In genomic region chr3:152100491-152101086, GRCh38 we compare ENCODE assay signal across 10 cellular contexts.
DNase-seq lines count a peak whose midpoint lies in the region; ATAC-seq lines count a peak whose summit lies in the region.
"Had no signal": no experiment of that assay in that cellular context is flagged by ENCODE, and none has a peak within 500 bp of the region (broad histone marks: within the 10 kb centered on the region; RNA-seq: fewer than 3 reads in every experiment).

No MANE protein-coding gene starts in this region.

- H3K27ac Mint-ChIP-seq in activated CD4-positive, alpha-beta T cell treated with anti-CD3 and anti-CD28 coated beads, Interleukin-2, amount 10 ng/mL, durations not matched to agents 7 days and 5 days: no peak overlapping the region
- no peak overlapping the region for H3K27ac Mint-ChIP-seq in stimulated activated effector memory CD8-positive, alpha-beta T cell treated with anti-CD3 and anti-CD28 coated beads, Interleukin-12 subunit alpha, Interleukin-12 subunit beta, amount 100 ng/mL, for 72 hours
- H3K27ac Mint-ChIP-seq: T-cell had no signal

- peaks cover 11% of the 10 kb centered on the region for H3K27me3 Mint-ChIP-seq in activated CD4-positive, alpha-beta T cell treated with anti-CD3 and anti-CD28 coated beads, Interleukin-2, amount 10 ng/mL, durations not matched to agents 7 days and 5 days
- H3K27me3 Mint-ChIP-seq: T-cell had no signal

- intact Hi-C loops in cardiac septum (cut with DNase I): no loop called here

- peak; percentile 93 for ATAC-seq in HG03045 (IDR thresholded peaks at IDR 0.05; ENCODE audit: unreplicated experiment)
- ATAC-seq in stimulated activated effector memory CD8-positive, alpha-beta T cell treated with anti-CD3 and anti-CD28 coated beads, Interleukin-12 subunit alpha, Interleukin-12 subunit beta, amount 100 ng/mL, for 72 hours: peak; percentile 79

- peak; percentile 18 for DNase-seq in activated CD4-positive, alpha-beta T cell treated with anti-CD3 and anti-CD28 coated beads, Interleukin-2, amount 10 ng/mL, durations not matched to agents 7 days and 5 days
- DNase-seq in activated CD4-positive, alpha-beta T cell treated with anti-CD3 and anti-CD28 coated beads for 48 hours: no peak
- DNase-seq in OCI-M1 (lab: John Stamatoyannopoulos, UW) (peak; percentile 79), NCI-H1105 treated with DMSO at 0.1 percent for 48 hours (lab: John Stamatoyannopoulos, UW) (no peak), DMS 273 treated with DMSO at 0.1 percent for 48 hours (lab: John Stamatoyannopoulos, UW) (no peak), cardiac septum (ENCODE audit: low spot score) (no peak)
- no peak for DNase-seq in stimulated activated effector memory CD8-positive, alpha-beta T cell treated with anti-CD3 and anti-CD28 coated beads, Interleukin-12 subunit alpha, Interleukin-12 subunit beta, amount 100 ng/mL, for 72 hours (ENCODE audit: low spot score in 2 of 2)
- DNase-seq: brain microvascular endothelial cell had no signal

- peaks cover 5% of the 10 kb centered on the region for H3K9me3 Mint-ChIP-seq in activated CD4-positive, alpha-beta T cell treated with anti-CD3 and anti-CD28 coated beads, Interleukin-2, amount 10 ng/mL, durations not matched to agents 7 days and 5 days
- no peaks in the 10 kb centered on the region for H3K9me3 Mint-ChIP-seq in stimulated activated effector memory CD8-positive, alpha-beta T cell treated with anti-CD3 and anti-CD28 coated beads, Interleukin-12 subunit alpha, Interleukin-12 subunit beta, amount 100 ng/mL, for 72 hours
- H3K9me3 Mint-ChIP-seq: T-cell had no signal

- CTCF ChIA-PET in activated CD4-positive, alpha-beta T cell treated with anti-CD3 and anti-CD28 coated beads, Interleukin-2, amount 10 ng/mL, durations not matched to agents 7 days and 5 days (lab: Charles Lee): no interaction called here

- peaks cover 11% of the 10 kb centered on the region for H3K4me1 Mint-ChIP-seq in activated CD4-positive, alpha-beta T cell treated with anti-CD3 and anti-CD28 coated beads, Interleukin-2, amount 10 ng/mL, durations not matched to agents 7 days and 5 days
- H3K4me1 Mint-ChIP-seq in stimulated activated effector memory CD8-positive, alpha-beta T cell treated with anti-CD3 and anti-CD28 coated beads, Interleukin-12 subunit alpha, Interleukin-12 subunit beta, amount 100 ng/mL, for 72 hours: no peaks in the 10 kb centered on the region

- no peak overlapping the region for H3K4me3 Mint-ChIP-seq in activated CD4-positive, alpha-beta T cell treated with anti-CD3 and anti-CD28 coated beads, Interleukin-2, amount 10 ng/mL, durations not matched to agents 7 days and 5 days
- H3K4me3 Mint-ChIP-seq in stimulated activated effector memory CD8-positive, alpha-beta T cell treated with anti-CD3 and anti-CD28 coated beads, Interleukin-12 subunit alpha, Interleukin-12 subunit beta, amount 100 ng/mL, for 72 hours: no peak overlapping the region
- H3K4me3 Mint-ChIP-seq: T-cell had no signal

- POLR2A ChIA-PET in activated CD4-positive, alpha-beta T cell treated with anti-CD3 and anti-CD28 coated beads, Interleukin-2, amount 10 ng/mL, durations not matched to agents 7 days and 5 days (lab: Charles Lee): interaction anchor here (0.6 kb wide), 2 partner anchors 298 to 311 kb away, joined by 3 to 4 read pairs; no protein-coding TSS in a partner anchor

- no peaks in the 10 kb centered on the region for H3K36me3 Mint-ChIP-seq in activated CD4-positive, alpha-beta T cell treated with anti-CD3 and anti-CD28 coated beads, Interleukin-2, amount 10 ng/mL, durations not matched to agents 7 days and 5 days (ENCODE audit: low read depth)
- no peaks in the 10 kb centered on the region for H3K36me3 Mint-ChIP-seq in stimulated activated effector memory CD8-positive, alpha-beta T cell treated with anti-CD3 and anti-CD28 coated beads, Interleukin-12 subunit alpha, Interleukin-12 subunit beta, amount 100 ng/mL, for 72 hours
- H3K36me3 Mint-ChIP-seq: T-cell had no signal

Comparison
In these comparisons a context has a peak if more than half of its experiments do, and no peak if none do; other contexts are left out.
1. DNase-seq: peak in activated CD4-positive, alpha-beta T cell treated with anti-CD3 and anti-CD28 coated beads, Interleukin-2, amount 10 ng/mL, durations not matched to agents 7 days and 5 days (single experiment) and OCI-M1 (single experiment); none in activated CD4-positive, alpha-beta T cell treated with anti-CD3 and anti-CD28 coated beads for 48 hours (single experiment), stimulated activated effector memory CD8-positive, alpha-beta T cell treated with anti-CD3 and anti-CD28 coated beads, Interleukin-12 subunit alpha, Interleukin-12 subunit beta, amount 100 ng/mL, for 72 hours (0 of 2), NCI-H1105 treated with DMSO at 0.1 percent for 48 hours (single experiment), DMS 273 treated with DMSO at 0.1 percent for 48 hours (single experiment) and cardiac septum (single experiment).